ENCODE assay signal across 8 cellular contexts in the genomic region with DNA sequence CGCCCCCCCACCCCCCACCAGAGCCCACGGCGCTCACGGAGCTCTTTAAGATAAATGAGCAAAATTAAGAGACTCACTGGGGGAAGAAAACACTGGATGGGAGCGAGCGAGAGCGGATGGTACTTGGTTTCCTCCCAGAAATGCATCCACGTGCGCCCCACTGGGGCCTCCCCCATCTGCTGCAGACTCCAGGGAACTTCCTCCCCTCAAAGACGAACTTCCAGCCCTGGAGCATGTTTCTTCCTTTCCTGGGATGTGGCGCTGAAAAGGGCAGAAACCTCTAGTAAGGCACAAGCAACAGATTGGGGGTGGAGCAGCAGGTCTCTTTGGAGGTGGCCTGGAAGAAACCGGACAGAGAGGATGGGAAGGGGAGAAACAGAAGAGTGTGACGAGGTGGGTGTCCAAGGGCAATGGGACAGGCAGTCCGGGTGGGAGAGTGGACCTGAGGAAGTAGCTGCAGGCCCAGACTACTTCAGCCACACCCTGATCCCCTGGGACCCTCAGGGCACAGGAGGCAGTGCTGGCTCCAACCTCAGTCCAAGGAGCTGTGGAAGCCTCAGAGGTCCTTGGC. TPM values are rescaled to one million over a fixed set of nuclear protein-coding genes. Genes with fewer than 3 reads are reported as not detected.
A peak's percentile ranks its signal among the peaks of the same experiment; 100 is the strongest.
DNase-seq lines count a peak whose midpoint lies in the region; ATAC-seq and TF ChIP-seq lines count a peak whose summit lies in the region.
"Not testable (repeated sequence)": the region's sequence is repeated elsewhere in the genome, so short reads cannot be mapped to it uniquely, and the experiment has no call there.

No MANE protein-coding gene starts in this region.

- not testable (repeated sequence) for H3K36me3 ChIP-seq in ACC112 (ENCODE audit: insufficient read depth, low read length); OCI-LY1 (ENCODE audit: insufficient read depth, low read length); colonic mucosa; heart left ventricle; mesendoderm (ENCODE audit: control insufficient read depth, insufficient read depth, low read length); gastrocnemius medialis

- not testable (repeated sequence) for H3K23ac ChIP-seq in H9 (ENCODE audit: insufficient read length, low read depth, low read length); mesendoderm (ENCODE audit: low read length)

- not testable (repeated sequence) for TF ChIP-seq POLR2A in heart left ventricle (IDR thresholded peaks at IDR 0.05); gastrocnemius medialis (IDR thresholded peaks at IDR 0.05)

- H3K4me1 ChIP-seq in ACC112 (ENCODE audit: control insufficient read depth, insufficient read depth, low read length, unreplicated experiment) = peaks cover 31% of the 10 kb centered on the region
- not testable (repeated sequence) for H3K4me1 ChIP-seq in H9 (ENCODE audit: insufficient read depth, low read length); OCI-LY1 (ENCODE audit: insufficient read depth, low read length, severe bottlenecking); colonic mucosa; mesendoderm (ENCODE audit: control insufficient read depth, low read depth, low read length); gastrocnemius medialis
- H3K4me1 ChIP-seq in heart left ventricle = peaks cover 0 to 17% (median 3%) of the 10 kb centered on the region in 12 donors

- not testable (repeated sequence) for H3K4ac ChIP-seq in H9 (ENCODE audit: low read depth, low read length); mesendoderm (ENCODE audit: low read depth, low read length)

- peak overlapping the region; percentile 82 for H3K4me3 ChIP-seq in ACC112 (ENCODE audit: low read depth, low read length)
- H3K4me3 ChIP-seq in OCI-LY1 (ENCODE audit: low read depth, low read length, poor library complexity, severe bottlenecking) = not testable (repeated sequence)
- H3K4me3 ChIP-seq in colonic mucosa = peak overlapping the region; percentile 28
- H3K4me3 ChIP-seq in heart left ventricle = peak overlapping the region in 11 of 12 donors; percentile 13 to 55 (median 42)
- H3K4me3 ChIP-seq in mesendoderm (ENCODE audit: low read length) = peak overlapping the region; percentile 32
- peak overlapping the region; percentile 42 to 71 (median 51) for H3K4me3 ChIP-seq in gastrocnemius medialis

- peak overlapping the region; percentile 50 for H3K4me2 ChIP-seq in H9 (ENCODE audit: insufficient read depth, insufficient read length, low read length)
- H3K4me2 ChIP-seq in OCI-LY1 (ENCODE audit: low read length) = peak overlapping the region; percentile 16; the same call in 1 of the 2 replicates
- peak overlapping the region; percentile 36 for H3K4me2 ChIP-seq in mesendoderm (ENCODE audit: low read length)

- H3K4me1 Mint-ChIP-seq in H9 = peaks cover 15 to 20% of the 10 kb centered on the region in 2 experiments
- H3K4me1 Mint-ChIP-seq in activated CD4-positive, alpha-beta memory T cell treated with anti-CD3 and anti-CD28 coated beads, Interleukin-2, amount 10 ng/mL, durations not matched to agents 7 days and 5 days = peaks cover 17% of the 10 kb centered on the region

- H3K9me3 ChIP-seq in H9 (ENCODE audit: control insufficient read depth, low read depth, low read length); OCI-LY1 (ENCODE audit: low read length); colonic mucosa; heart left ventricle; gastrocnemius medialis: not testable (repeated sequence)

- not testable (repeated sequence) for H3K23me2 ChIP-seq in H9 (ENCODE audit: insufficient read length, low read depth, low read length, poor library complexity, severe bottlenecking)

- H3T11ph ChIP-seq in H9 (ENCODE audit: low read length) = not testable (repeated sequence)

- H3K27me3 Mint-ChIP-seq in H9 (ENCODE audit: low read depth) = peaks cover 61% of the 10 kb centered on the region
- peaks cover 24% of the 10 kb centered on the region for H3K27me3 Mint-ChIP-seq in activated CD4-positive, alpha-beta memory T cell treated with anti-CD3 and anti-CD28 coated beads, Interleukin-2, amount 10 ng/mL, durations not matched to agents 7 days and 5 days

- H3K9me3 Mint-ChIP-seq in H9; activated CD4-positive, alpha-beta memory T cell treated with anti-CD3 and anti-CD28 coated beads, Interleukin-2, amount 10 ng/mL, durations not matched to agents 7 days and 5 days: not testable (repeated sequence)

- H3K36me3 Mint-ChIP-seq in H9 (ENCODE audit: insufficient read depth in 1 of 3, low read depth in 3 of 3); activated CD4-positive, alpha-beta memory T cell treated with anti-CD3 and anti-CD28 coated beads, Interleukin-2, amount 10 ng/mL, durations not matched to agents 7 days and 5 days (ENCODE audit: low read depth): not testable (repeated sequence)

- H3K27ac ChIP-seq in ACC112 (ENCODE audit: low read depth, low read length) (peak overlapping the region; percentile 47), heart left ventricle (peak overlapping the region in 3 of 12 donors; percentile 3 to 50 (median 14)), gastrocnemius medialis (peak overlapping the region; percentile 46 to 67 (median 58))
- H3K27ac ChIP-seq in H9 (ENCODE audit: insufficient read length, low read depth, low read length); OCI-LY1 (ENCODE audit: low read depth, low read length, poor library complexity, severe bottlenecking); colonic mucosa; mesendoderm (ENCODE audit: low read depth, low read length): not testable (repeated sequence)

- H3K18ac ChIP-seq in H9 (ENCODE audit: insufficient read length, low read depth, low read length) = not testable (repeated sequence)
- peak overlapping the region; percentile 96 for H3K18ac ChIP-seq in mesendoderm (ENCODE audit: low read length)

- POLR2A ChIA-PET in activated CD4-positive, alpha-beta memory T cell treated with anti-CD3 and anti-CD28 coated beads, Interleukin-2, amount 10 ng/mL, durations not matched to agents 7 days and 5 days (lab: Charles Lee) = not testable (repeated sequence)

- peak overlapping the region; percentile 70 to 83 for H3K4me3 Mint-ChIP-seq in H9
- peak overlapping the region; percentile 43 for H3K4me3 Mint-ChIP-seq in activated CD4-positive, alpha-beta memory T cell treated with anti-CD3 and anti-CD28 coated beads, Interleukin-2, amount 10 ng/mL, durations not matched to agents 7 days and 5 days

- ATAC-seq in heart left ventricle = peak in 2 of 4 donors; percentile 16 to 25
- not testable (repeated sequence) for ATAC-seq in gastrocnemius medialis

- intact Hi-C loops in colonic mucosa (cut with DNase I); heart left ventricle (cut with DNase I); gastrocnemius medialis (cut with DNase I; ENCODE audit: low total_unique reads): not testable (repeated sequence)

- H3F3A ChIP-seq in OCI-LY1 (ENCODE audit: insufficient read depth, low read length) = not testable (repeated sequence)

- no CpG with 5 or more reads among the region's 14 CpGs for WGBS in H9 (ENCODE audit: extremely low coverage, insufficient read length, low lambda C conversion rate)
- 9 to 14% (median 13%) methylated on average over 13 to 14 of the region's 14 CpGs for WGBS in heart left ventricle, 4 donors
- no CpG with 5 or more reads among the region's 14 CpGs for WGBS in mesendoderm (ENCODE audit: extremely low coverage, insufficient coverage, low lambda C conversion rate)

- H4K5ac ChIP-seq in H9 (ENCODE audit: insufficient read length, low read depth, low read length); mesendoderm (ENCODE audit: low read length): not testable (repeated sequence)

- H2AFZ ChIP-seq in ACC112 (ENCODE audit: low read length, unreplicated experiment) = peak overlapping the region; percentile 72
- not testable (repeated sequence) for H2AFZ ChIP-seq in H9 (ENCODE audit: low read length); OCI-LY1 (ENCODE audit: low read length)

- H4K91ac ChIP-seq in H9 (ENCODE audit: insufficient read length, low read depth, low read length) = not testable (repeated sequence)

- not testable (repeated sequence) for H4K20me1 ChIP-seq in H9 (ENCODE audit: control insufficient read depth, insufficient read depth, insufficient read length); OCI-LY1 (ENCODE audit: insufficient read depth, low read length)

- H2BK5ac ChIP-seq in H9 (ENCODE audit: insufficient read length, low read length); mesendoderm (ENCODE audit: low read length): not testable (repeated sequence)

- not testable (repeated sequence) for H3K79me2 ChIP-seq in ACC112 (ENCODE audit: control insufficient read depth, insufficient read depth, low read length, unreplicated experiment); H9 (ENCODE audit: insufficient read depth, low read length); OCI-LY1 (ENCODE audit: insufficient read depth, low read length); mesendoderm (ENCODE audit: control insufficient read depth, insufficient read depth, low read length)

- peak; percentile 40 for DNase-seq in H9
- DNase-seq in activated CD4-positive, alpha-beta memory T cell treated with anti-CD3 and anti-CD28 coated beads, Interleukin-2, amount 10 ng/mL, durations not matched to agents 7 days and 5 days; heart left ventricle; gastrocnemius medialis: not testable (repeated sequence)
- peak; percentile 24 for DNase-seq in colonic mucosa
- peak; percentile 52 for DNase-seq in mesendoderm

- H2BK15ac ChIP-seq in H9 (ENCODE audit: low read depth, low read length); mesendoderm (replicated peaks; ENCODE audit: low read depth): not testable (repeated sequence)

- H3K9ac ChIP-seq in H9 (ENCODE audit: extremely low read depth, insufficient read length, low read length); OCI-LY1 (ENCODE audit: low read length): not testable (repeated sequence)
- peak overlapping the region in 1 of 2 donors; percentile 46 for H3K9ac ChIP-seq in colonic mucosa (ENCODE audit: low read depth in 2 of 2, low read length in 2 of 2)
- H3K9ac ChIP-seq in mesendoderm (ENCODE audit: low read length) = peak overlapping the region; percentile 65

- not testable (repeated sequence) for H3K56ac ChIP-seq in H9 (ENCODE audit: insufficient read length, low read depth, low read length)
- H3K56ac ChIP-seq in mesendoderm (ENCODE audit: low read length) = peak overlapping the region; percentile 82

- H4K8ac ChIP-seq in H9 (replicated peaks; ENCODE audit: insufficient read length, low read depth, low read length); mesendoderm (ENCODE audit: low read depth, low read length): not testable (repeated sequence)

- not testable (repeated sequence) for H3K14ac ChIP-seq in H9 (ENCODE audit: insufficient read depth, low read length)

- not testable (repeated sequence) for H3K79me1 ChIP-seq in H9 (ENCODE audit: insufficient read depth, low read depth, low read length, poor library complexity, severe bottlenecking); mesendoderm (ENCODE audit: low read length)

- H2BK20ac ChIP-seq in H9 (ENCODE audit: low read depth, low read length, poor library complexity, severe bottlenecking) = not testable (repeated sequence)

- not testable (repeated sequence) for H2BK120ac ChIP-seq in H9 (ENCODE audit: low read depth, low read length, poor library complexity, severe bottlenecking); mesendoderm (ENCODE audit: low read depth, low read length)

- CTCF ChIA-PET in activated CD4-positive, alpha-beta memory T cell treated with anti-CD3 and anti-CD28 coated beads, Interleukin-2, amount 10 ng/mL, durations not matched to agents 7 days and 5 days (lab: Charles Lee) = not testable (repeated sequence)

- in situ Hi-C loops in gastrocnemius medialis (cut with MboI; ENCODE audit: low sequenced_read_pairs in 4 of 4) = not testable (repeated sequence)

- H2AK5ac ChIP-seq in H9 (ENCODE audit: insufficient read length, low read length); mesendoderm (ENCODE audit: low read length): not testable (repeated sequence)

- not testable (repeated sequence) for H3K9me2 ChIP-seq in OCI-LY1 (ENCODE audit: low read depth, low read length)

- not testable (repeated sequence) for H2BK12ac ChIP-seq in H9 (ENCODE audit: insufficient read length, low read depth, low read length)

- 0 out of 7 replicates have a peak overlapping the region, but pooled peaks of 1 of the 3 experiments have one; percentile 33 for H3K27ac Mint-ChIP-seq in H9
- H3K27ac Mint-ChIP-seq in activated CD4-positive, alpha-beta memory T cell treated with anti-CD3 and anti-CD28 coated beads, Interleukin-2, amount 10 ng/mL, durations not matched to agents 7 days and 5 days = not testable (repeated sequence)

- not testable (repeated sequence) for TF ChIP-seq CTCF in H9 (conservative IDR thresholded peaks at IDR 0.05); OCI-LY1 (IDR thresholded peaks at IDR 0.05; ENCODE audit: low read length); colonic mucosa (IDR thresholded peaks at IDR 0.05); heart left ventricle (IDR thresholded peaks at IDR 0.05); gastrocnemius medialis (IDR thresholded peaks at IDR 0.05 in 4 of 5, conservative IDR thresholded peaks at IDR 0.05 in 1 of 5)

- not testable (repeated sequence) for H3K27me3 ChIP-seq in ACC112 (ENCODE audit: insufficient read depth, low read length); H9 (ENCODE audit: insufficient read depth, low read length); OCI-LY1 (ENCODE audit: insufficient read depth, low read length); colonic mucosa; heart left ventricle; mesendoderm (ENCODE audit: insufficient read depth, low read length, poor library complexity); gastrocnemius medialis

RNA-seq across cellular contexts. Expression of a gene that starts 46.5 kb away (rescaled TPM):
- total RNA-seq in H9 (2021) = not detected in 2 replicates
- total RNA-seq in activated CD4-positive, alpha-beta memory T cell treated with anti-CD3 and anti-CD28 coated beads, Interleukin-2, amount 10 ng/mL, durations not matched to agents 7 days and 5 days = 1 to 10 TPM; 1.7 TPM
- total RNA-seq in colonic mucosa = 1 to 10 TPM; 1.1 to 1.9 TPM
- 1 to 10 TPM in 2 of 9 donors, under 1 TPM in 4, not detected in 3; 0.44 to 2.3 (median 0.65) TPM for total RNA-seq in heart left ventricle
- under 1 TPM in 1 of 2 donors, not detected in 1; 0.53 TPM for polyA plus RNA-seq in heart left ventricle
- polyA plus RNA-seq in mesendoderm (2013, experiment 1 of 2) = 0.06 TPM
- polyA plus RNA-seq in mesendoderm (2013, experiment 2 of 2) = 0.08 TPM
- total RNA-seq in gastrocnemius medialis = 1 to 10 TPM in 3 of 4 donors, under 1 TPM in 1; 0.27 to 8.7 (median 2.1) TPM
